In genomic region chr20:34315236-34315635, GRCh38 we compare ENCODE assay signal across 21 cellular contexts. TPM values are rescaled to one million over a fixed set of nuclear protein-coding genes. Genes with fewer than 3 reads are reported as not detected.
DNase-seq lines count a peak whose midpoint lies in the region; ATAC-seq and TF ChIP-seq lines count a peak whose summit lies in the region.
"Had no signal": no experiment of that assay in that cellular context is flagged by ENCODE, and none has a peak within 500 bp of the region (broad histone marks: within the 10 kb centered on the region; RNA-seq: fewer than 3 reads in every experiment).

No MANE protein-coding gene starts in this region.

- H3K9me3 ChIP-seq in IMR-90 (ENCODE audit: control insufficient read depth, insufficient read depth, low read length) (no peaks in the 10 kb centered on the region), RWPE2 (ENCODE audit: severe bottlenecking) (no peaks in the 10 kb centered on the region), esophagus squamous epithelium (no peaks in the 10 kb centered on the region), WERI-Rb-1 (ENCODE audit: severe bottlenecking) (no peaks in the 10 kb centered on the region)
- H3K9me3 ChIP-seq: BLaER1, HAP-1, Peyer's patch, SK-N-SH had no signal

- H3K18ac ChIP-seq in IMR-90 (ENCODE audit: low read depth, low read length): no peak overlapping the region

- H3K4me1 ChIP-seq in IMR-90 (ENCODE audit: control insufficient read depth, insufficient read depth, low read length) (peaks cover 4% of the 10 kb centered on the region), RWPE2 (ENCODE audit: insufficient read depth, poor library complexity, severe bottlenecking) (peaks cover 28% of the 10 kb centered on the region), esophagus squamous epithelium (peaks cover 16 to 48% (median 18%) of the 10 kb centered on the region in 3 donors)

- H3K27ac ChIP-seq in IMR-90 (ENCODE audit: insufficient read depth, low read length) (no peak overlapping the region), RWPE2 (ENCODE audit: poor library complexity, severe bottlenecking) (peak overlapping the region; percentile 89), esophagus squamous epithelium (peak overlapping the region in 3 of 4 donors; percentile 35 to 75 (median 64)), WERI-Rb-1 (no peak overlapping the region)
- H3K27ac ChIP-seq: BLaER1, Peyer's patch had no signal

- TF ChIP-seq POLR2A in IMR-90 (IDR thresholded peaks at IDR 0.05; ENCODE audit: low read depth, low read length) (no peak), esophagus squamous epithelium (IDR thresholded peaks at IDR 0.05) (no peak)

- intact Hi-C loops in IMR-90 (cut with micrococcal nuclease) (no loop called here), esophagus squamous epithelium (cut with DNase I) (loop anchor here (10.0 kb wide), 1 partner anchor 170 kb away; no protein-coding TSS in a partner anchor)

- WGBS in IMR-90 (ENCODE audit: extremely low coverage in 2 of 2, insufficient read length in 1 of 2), 2 experiments: 100% methylated on average over 1 of the region's 3 CpGs; no CpG with 5 or more reads in 1 of the 2 experiments
- 69 to 79% methylated on average over 3 of the region's 3 CpGs for WGBS in esophagus squamous epithelium, 2 donors

- TF ChIP-seq CTCF in IMR-90 (conservative IDR thresholded peaks at IDR 0.05; ENCODE audit: low read depth, low read length) (no peak), RWPE2 (IDR thresholded peaks at IDR 0.05; ENCODE audit: poor library complexity, severe bottlenecking) (no peak), esophagus squamous epithelium (IDR thresholded peaks at IDR 0.05) (no peak), WERI-Rb-1 (IDR thresholded peaks at IDR 0.05; ENCODE audit: low read depth, low read length) (no peak)

- no peak overlapping the region for H2BK5ac ChIP-seq in IMR-90 (ENCODE audit: low read depth, low read length, poor library complexity, severe bottlenecking)

- BruUV-seq in IMR-90 (replicated peaks; lab: Mats Ljungman, UMichigan): no TSS peak

- DNase-seq in ELR (ENCODE audit: low read depth): peak; percentile 57
- DNase-seq in IMR-90: no peak
- no peak for DNase-seq in RWPE2 (ENCODE audit: low spot score)
- no peak for DNase-seq in esophagus squamous epithelium (lab: John Stamatoyannopoulos, UW)
- DNase-seq in T-helper 2 cell treated with Interferon-gamma antibody and Interleukin-4, amounts not matched to agents 5 μg/mL and 100 μg/mL, for 36 hours (ENCODE audit: low spot score): no peak
- no peak for DNase-seq in WERI-Rb-1
- no peak for DNase-seq in foreskin melanocyte
- DNase-seq: CD4-positive, CD25-positive, alpha-beta regulatory T cell; GDM1; Karpas-422; NCI-H2029; NCI-H446; NCI-H526; NCI-H82; Peyer's patch; SK-N-SH had no signal

- H3K36me3 ChIP-seq in IMR-90 (ENCODE audit: control insufficient read depth, insufficient read depth, low read length) (no peaks in the 10 kb centered on the region), RWPE2 (ENCODE audit: low read depth) (no peaks in the 10 kb centered on the region), esophagus squamous epithelium (no peaks in the 10 kb centered on the region), WERI-Rb-1 (no peaks in the 10 kb centered on the region)
- H3K36me3 ChIP-seq: BLaER1, HAP-1, Peyer's patch had no signal

- H3K4me3 Mint-ChIP-seq in T-helper 2 cell treated with Interferon-gamma antibody and Interleukin-4, amounts not matched to agents 5 μg/mL and 100 μg/mL, for 36 hours: no peak overlapping the region
- H3K4me3 Mint-ChIP-seq: CD4-positive, CD25-positive, alpha-beta regulatory T cell; GM23338 had no signal

- no peaks in the 10 kb centered on the region for H3K9me3 Mint-ChIP-seq in T-helper 2 cell treated with Interferon-gamma antibody and Interleukin-4, amounts not matched to agents 5 μg/mL and 100 μg/mL, for 36 hours
- H3K9me3 Mint-ChIP-seq: CD4-positive, CD25-positive, alpha-beta regulatory T cell had no signal

- H2AK5ac ChIP-seq in IMR-90 (ENCODE audit: low read depth, low read length): peak overlapping the region; percentile 52; the same call in 1 of the 2 replicates

- dilution Hi-C loops in IMR-90 (cut with HindIII; ENCODE audit: low sequenced_read_pairs, unreplicated experiment): no loop called here

- no peak overlapping the region for H2BK20ac ChIP-seq in IMR-90 (ENCODE audit: low read depth, low read length)

- CTCF ChIA-PET in IMR-90 (lab: Yijun Ruan, JAX): no interaction called here

- H4K5ac ChIP-seq in IMR-90 (ENCODE audit: low read depth, low read length): no peak overlapping the region

- no peak overlapping the region for H4K8ac ChIP-seq in IMR-90 (ENCODE audit: low read depth in 2 of 2, low read length in 2 of 2)

- no peak overlapping the region for H3K27ac Mint-ChIP-seq in T-helper 2 cell treated with Interferon-gamma antibody and Interleukin-4, amounts not matched to agents 5 μg/mL and 100 μg/mL, for 36 hours
- H3K27ac Mint-ChIP-seq: CD4-positive, CD25-positive, alpha-beta regulatory T cell; GM23338 had no signal

- no peak for TF ChIP-seq RAD21 in IMR-90 (IDR thresholded peaks at IDR 0.05; ENCODE audit: low read length)

- in situ Hi-C loops in IMR-90 (cut with MboI; ENCODE audit: low sequenced_read_pairs): loop anchor here (10.0 kb wide), 1 partner anchor 160 kb away; no protein-coding TSS in a partner anchor

- no peak overlapping the region for H3K4me3 ChIP-seq in IMR-90 (ENCODE audit: insufficient read depth, low read depth, low read length)
- H3K4me3 ChIP-seq in RWPE2 (ENCODE audit: severe bottlenecking): no peak overlapping the region
- no peak overlapping the region for H3K4me3 ChIP-seq in esophagus squamous epithelium
- H3K4me3 ChIP-seq in WERI-Rb-1 (ENCODE audit: low read depth, low read length): no peak overlapping the region
- H3K4me3 ChIP-seq: BLaER1, GM12878, GM23338, HAP-1, Peyer's patch had no signal

- ATAC-seq in IMR-90 (ENCODE audit: low read depth) (no peak), RWPE2 (ENCODE audit: low read depth) (no peak), HG02610 (IDR thresholded peaks at IDR 0.05; ENCODE audit: unreplicated experiment) (no peak)
- ATAC-seq: GM12878, GM23338 had no signal

- H4K91ac ChIP-seq in IMR-90 (ENCODE audit: insufficient read depth, low read depth, low read length): no peak overlapping the region

- H2BK120ac ChIP-seq in IMR-90 (ENCODE audit: low read depth, low read length): no peak overlapping the region

- H2AFZ ChIP-seq in IMR-90 (replicated peaks; ENCODE audit: low read length, poor library complexity): no peak overlapping the region
- H2AFZ ChIP-seq: GM23338 had no signal

- H2BK15ac ChIP-seq in IMR-90 (ENCODE audit: low read depth, low read length): peak overlapping the region; percentile 25; the same call in 1 of the 3 replicates

- H3K4ac ChIP-seq in IMR-90 (ENCODE audit: low read depth, low read length): no peak overlapping the region

- H3K56ac ChIP-seq in IMR-90 (ENCODE audit: extremely low read depth, insufficient read depth, low read length): no peak overlapping the region

- peaks cover 31% of the 10 kb centered on the region for H3K27me3 Mint-ChIP-seq in T-helper 2 cell treated with Interferon-gamma antibody and Interleukin-4, amounts not matched to agents 5 μg/mL and 100 μg/mL, for 36 hours (ENCODE audit: low read depth)

- H3K9me1 ChIP-seq in IMR-90 (ENCODE audit: insufficient read depth, low read length): peaks cover 11% of the 10 kb centered on the region

- H3K79me1 ChIP-seq in IMR-90 (ENCODE audit: low read depth in 1 of 2, low read length in 2 of 2): 0 out of 4 replicates have a peak, but pooled peaks cover 0 to 8% of the 10 kb centered on the region in 2 experiments

- H3K27me3 ChIP-seq in IMR-90 (ENCODE audit: control insufficient read depth, insufficient read depth, low read length): no peaks in the 10 kb centered on the region
- no peaks in the 10 kb centered on the region for H3K27me3 ChIP-seq in RWPE2 (ENCODE audit: insufficient read depth, poor library complexity, severe bottlenecking)
- peaks cover 0 to 14% (median 0%) of the 10 kb centered on the region in 4 donors for H3K27me3 ChIP-seq in esophagus squamous epithelium
- no peaks in the 10 kb centered on the region for H3K27me3 ChIP-seq in WERI-Rb-1 (ENCODE audit: insufficient read depth, low read depth, severe bottlenecking)
- H3K27me3 ChIP-seq: Peyer's patch had no signal

- no peaks in the 10 kb centered on the region for H3K36me3 Mint-ChIP-seq in T-helper 2 cell treated with Interferon-gamma antibody and Interleukin-4, amounts not matched to agents 5 μg/mL and 100 μg/mL, for 36 hours (ENCODE audit: low read depth)
- H3K36me3 Mint-ChIP-seq: CD4-positive, CD25-positive, alpha-beta regulatory T cell had no signal

- POLR2A ChIA-PET in IMR-90 (lab: Charles Lee; ENCODE audit: unreplicated experiment): no interaction called here

- H2AK9ac ChIP-seq in IMR-90 (replicated peaks; ENCODE audit: low read depth, low read length, poor library complexity): no peak overlapping the region

- no peaks in the 10 kb centered on the region for H4K20me1 ChIP-seq in IMR-90 (ENCODE audit: insufficient read depth, low read length)
- H4K20me1 ChIP-seq: BLaER1 had no signal

- H3K4me1 Mint-ChIP-seq in T-helper 2 cell treated with Interferon-gamma antibody and Interleukin-4, amounts not matched to agents 5 μg/mL and 100 μg/mL, for 36 hours (ENCODE audit: low read depth): peaks cover 7% of the 10 kb centered on the region

- H3K9ac ChIP-seq in IMR-90 (ENCODE audit: low read depth, low read length): no peak overlapping the region
- H3K9ac ChIP-seq: BLaER1, SK-N-SH had no signal

- no peak overlapping the region for H3K4me2 ChIP-seq in IMR-90 (ENCODE audit: low read depth, low read length)
- H3K4me2 ChIP-seq: BLaER1, GM23338, SK-N-SH had no signal

- H3K23ac ChIP-seq in IMR-90 (ENCODE audit: low read depth, low read length): no peak overlapping the region

- H3K14ac ChIP-seq in IMR-90 (replicated peaks; ENCODE audit: low read depth, low read length): no peak overlapping the region

RNA-seq across cellular contexts. Expression of gene AHCY, which starts 12.1 kb away (rescaled TPM):
- total RNA-seq in IMR-90 (2012; rRNA removed) (194 and 210 TPM in 2 replicates), esophagus squamous epithelium (100 to 1,000 TPM in 3 of 4 donors, 10 to 100 TPM in 1; 99.0 to 146 (median 137) TPM)
- polyA plus RNA-seq in IMR-90 (2012; rRNA removed): 135 and 138 TPM in 2 replicates
- polyA plus RNA-seq in IMR-90 (2012; cell fraction: cytosol; rRNA removed): 116 and 153 TPM in 2 replicates
- 77.9 and 122 TPM in 2 replicates for polyA plus RNA-seq in IMR-90 (2012; cell fraction: nucleus; rRNA removed; ENCODE audit: low replicate concordance)

RNA-seq across cellular contexts. Expression of gene ITCH, which starts 47.8 kb away (rescaled TPM):
- 94.6 and 103 TPM in 2 replicates for total RNA-seq in IMR-90 (2012; rRNA removed)
- polyA plus RNA-seq in IMR-90 (2012; rRNA removed): 8.8 and 12.7 TPM in 2 replicates
- 5.0 and 7.6 TPM in 2 replicates for polyA plus RNA-seq in IMR-90 (2012; cell fraction: cytosol; rRNA removed)
- polyA plus RNA-seq in IMR-90 (2012; cell fraction: nucleus; rRNA removed; ENCODE audit: low replicate concordance): 5.1 and 11.9 TPM in 2 replicates
- total RNA-seq in esophagus squamous epithelium: 10 to 100 TPM; 45.9 to 67.9 (median 54.5) TPM

Comparison
In these comparisons a context has a peak if more than half of its experiments do, and no peak if none do; other contexts are left out.
1. H3K27ac ChIP-seq: peak in RWPE2 (single experiment) and esophagus squamous epithelium (3 of 4); none in IMR-90 (single experiment) and WERI-Rb-1 (single experiment).